Comparison of ENCODE assay signal across 10 cellular contexts in genomic region chr10:32379950-32380547, GRCh38. TPM values are rescaled to one million over a fixed set of nuclear protein-coding genes. Genes with fewer than 3 reads are reported as not detected.
DNase-seq lines count a peak whose midpoint lies in the region; ATAC-seq, FAIRE-seq and TF ChIP-seq lines count a peak whose summit lies in the region.
"Had no signal": no experiment of that assay in that cellular context is flagged by ENCODE, and none has a peak within 500 bp of the region (broad histone marks: within the 10 kb centered on the region; RNA-seq: fewer than 3 reads in every experiment).

No MANE protein-coding gene starts in this region.

- no peaks in the 10 kb centered on the region for H3K27me3 Mint-ChIP-seq in CD4-positive, CD25-positive, alpha-beta regulatory T cell
- H3K27me3 Mint-ChIP-seq in natural killer cell treated with Interleukin-12 subunit alpha and Interleukin-12 subunit beta and Interleukin-15 and Interleukin-18, amount 100 ng/mL, for 72 hours = no peaks in the 10 kb centered on the region

- TF ChIP-seq POLR2A in breast epithelium (IDR thresholded peaks at IDR 0.05) = no peak

- H3K36me3 ChIP-seq in CD4-positive, CD25-positive, alpha-beta regulatory T cell (ENCODE audit: control insufficient read depth, insufficient read depth, low read length) = no peaks in the 10 kb centered on the region
- H3K36me3 ChIP-seq in HUES64 (ENCODE audit: insufficient read depth, low read length) (no peaks in the 10 kb centered on the region), breast epithelium (no peaks in the 10 kb centered on the region)
- no peaks in the 10 kb centered on the region for H3K36me3 ChIP-seq in effector memory CD4-positive, alpha-beta T cell (ENCODE audit: control insufficient read depth, insufficient read depth, low read length)

- no peaks in the 10 kb centered on the region for H3K36me3 Mint-ChIP-seq in CD4-positive, CD25-positive, alpha-beta regulatory T cell
- no peaks in the 10 kb centered on the region for H3K36me3 Mint-ChIP-seq in natural killer cell treated with Interleukin-12 subunit alpha and Interleukin-12 subunit beta and Interleukin-15 and Interleukin-18, amount 100 ng/mL, for 72 hours

- no peak overlapping the region for H3K27ac Mint-ChIP-seq in CD4-positive, CD25-positive, alpha-beta regulatory T cell
- H3K27ac Mint-ChIP-seq in natural killer cell treated with Interleukin-12 subunit alpha and Interleukin-12 subunit beta and Interleukin-15 and Interleukin-18, amount 100 ng/mL, for 72 hours = no peak overlapping the region

- no peak for TF ChIP-seq CTCF in omental fat pad (IDR thresholded peaks at IDR 0.05)
- TF ChIP-seq CTCF in breast epithelium (IDR thresholded peaks at IDR 0.05) = no peak

- intact Hi-C loops in breast epithelium (cut with DNase I; ENCODE audit: low total_unique reads) = no loop called here

- H3K9me3 Mint-ChIP-seq in CD4-positive, CD25-positive, alpha-beta regulatory T cell = peaks cover 0 to 2% (median 0%) of the 10 kb centered on the region in 7 donors
- no peaks in the 10 kb centered on the region for H3K9me3 Mint-ChIP-seq in natural killer cell treated with Interleukin-12 subunit alpha and Interleukin-12 subunit beta and Interleukin-15 and Interleukin-18, amount 100 ng/mL, for 72 hours

- no peak for ATAC-seq in CD4-positive, CD25-positive, alpha-beta regulatory T cell (ENCODE audit: low read depth in 2 of 2)
- peak; percentile 21 for ATAC-seq in omental fat pad (ENCODE audit: low FRiP score)
- ATAC-seq in natural killer cell treated with Interleukin-12 subunit alpha and Interleukin-12 subunit beta and Interleukin-15 and Interleukin-18, amount 100 ng/mL, for 72 hours = no peak

- FAIRE-seq in frontal cortex (lab: Jason Lieb, UNC) = no peak

- peaks cover 21% of the 10 kb centered on the region for H3K4me1 ChIP-seq in CD4-positive, CD25-positive, alpha-beta regulatory T cell (ENCODE audit: control insufficient read depth, insufficient read depth, low read length, poor library complexity, severe bottlenecking)
- peaks cover 19% of the 10 kb centered on the region for H3K4me1 ChIP-seq in HUES64 (ENCODE audit: insufficient read depth, low read length)
- no peaks in the 10 kb centered on the region for H3K4me1 ChIP-seq in effector memory CD4-positive, alpha-beta T cell (ENCODE audit: control insufficient read depth, insufficient read depth, low read length, poor library complexity, severe bottlenecking)
- no peaks in the 10 kb centered on the region for H3K4me1 ChIP-seq in breast epithelium

- 77% methylated on average over 7 of the region's 7 CpGs for WGBS in HUES64

- DNase-seq in CD4-positive, CD25-positive, alpha-beta regulatory T cell = no peak
- DNase-seq in effector memory CD4-positive, alpha-beta T cell = no peak
- DNase-seq in omental fat pad (ENCODE audit: low spot score) = no peak
- DNase-seq in NCI-H1436 treated with DMSO at 0.1 percent for 48 hours (lab: John Stamatoyannopoulos, UW) = no peak
- no peak for DNase-seq in frontal cortex (ENCODE audit: low spot score in 2 of 2)
- no peak for DNase-seq in breast epithelium (ENCODE audit: low spot score in 2 of 2)
- DNase-seq in natural killer cell treated with Interleukin-12 subunit alpha and Interleukin-12 subunit beta and Interleukin-15 and Interleukin-18, amount 100 ng/mL, for 72 hours (ENCODE audit: low spot score) = no peak
- DNase-seq: cerebellar nuclear complex, occipital lobe had no signal

- H3K4me1 Mint-ChIP-seq in CD4-positive, CD25-positive, alpha-beta regulatory T cell = peaks cover 0 to 6% (median 5%) of the 10 kb centered on the region in 4 donors
- peaks cover 11 to 26% of the 10 kb centered on the region in 2 donors for H3K4me1 Mint-ChIP-seq in natural killer cell treated with Interleukin-12 subunit alpha and Interleukin-12 subunit beta and Interleukin-15 and Interleukin-18, amount 100 ng/mL, for 72 hours (ENCODE audit: low read depth in 2 of 2)

- no peak overlapping the region for H3K4me3 Mint-ChIP-seq in CD4-positive, CD25-positive, alpha-beta regulatory T cell
- no peak overlapping the region for H3K4me3 Mint-ChIP-seq in natural killer cell treated with Interleukin-12 subunit alpha and Interleukin-12 subunit beta and Interleukin-15 and Interleukin-18, amount 100 ng/mL, for 72 hours

- H3K9ac ChIP-seq in HUES64 (ENCODE audit: low read depth, low read length) = peak overlapping the region; percentile 84; the same call in 1 of the 2 replicates

- peak overlapping the region; percentile 95 for H3K4me3 ChIP-seq in CD4-positive, CD25-positive, alpha-beta regulatory T cell (ENCODE audit: low read depth, low read length)
- peak overlapping the region; percentile 98 for H3K4me3 ChIP-seq in HUES64 (ENCODE audit: low read length)
- H3K4me3 ChIP-seq in effector memory CD4-positive, alpha-beta T cell (ENCODE audit: insufficient read depth, low read depth, low read length, poor library complexity, severe bottlenecking) = peak overlapping the region; percentile 86
- H3K4me3 ChIP-seq in breast epithelium = peak overlapping the region in 1 of 3 donors; percentile 73

- H3K27ac ChIP-seq in CD4-positive, CD25-positive, alpha-beta regulatory T cell (ENCODE audit: insufficient read depth, low read length, poor library complexity, severe bottlenecking) = peak overlapping the region; percentile 89
- H3K27ac ChIP-seq in HUES64 (ENCODE audit: low read depth, low read length) (peak overlapping the region; percentile 82; the same call in 1 of the 2 replicates), breast epithelium (peak overlapping the region in 1 of 2 donors; percentile 85)
- H3K27ac ChIP-seq in effector memory CD4-positive, alpha-beta T cell (ENCODE audit: insufficient read depth, low read length, poor library complexity, severe bottlenecking) = peak overlapping the region; percentile 88

- H3K9me3 ChIP-seq in CD4-positive, CD25-positive, alpha-beta regulatory T cell (ENCODE audit: control insufficient read depth in 2 of 2, low read length in 2 of 2) = no peaks in the 10 kb centered on the region
- H3K9me3 ChIP-seq in HUES64 (ENCODE audit: insufficient read depth, low read depth, low read length) = no peaks in the 10 kb centered on the region
- no peaks in the 10 kb centered on the region for H3K9me3 ChIP-seq in effector memory CD4-positive, alpha-beta T cell (ENCODE audit: control insufficient read depth, low read length)
- no peaks in the 10 kb centered on the region for H3K9me3 ChIP-seq in breast epithelium

- H3K27me3 ChIP-seq in CD4-positive, CD25-positive, alpha-beta regulatory T cell (ENCODE audit: control insufficient read depth, insufficient read depth, low read length) = no peaks in the 10 kb centered on the region
- no peaks in the 10 kb centered on the region for H3K27me3 ChIP-seq in HUES64 (ENCODE audit: insufficient read depth, low read length)
- H3K27me3 ChIP-seq in effector memory CD4-positive, alpha-beta T cell (replicated peaks; ENCODE audit: control insufficient read depth, insufficient read depth, low read length, poor library complexity, severe bottlenecking) = no peaks in the 10 kb centered on the region
- no peaks in the 10 kb centered on the region for H3K27me3 ChIP-seq in breast epithelium

RNA-seq across cellular contexts. Expression of gene EPC1, which starts 33.1 kb away (rescaled TPM):
- 218 TPM for total RNA-seq in CD4-positive, CD25-positive, alpha-beta regulatory T cell
- polyA plus RNA-seq in CD4-positive, CD25-positive, alpha-beta regulatory T cell = 10 to 100 TPM; 46.6 to 64.4 (median 56.8) TPM
- polyA plus RNA-seq in HUES64 (2013, experiment 1 of 2) = 21.2 TPM
- polyA plus RNA-seq in HUES64 (2013, experiment 2 of 2) = 18.6 TPM
- total RNA-seq in omental fat pad (10 to 100 TPM; 30.5 to 68.7 (median 34.5) TPM), frontal cortex (94.2 TPM), breast epithelium (10 to 100 TPM; 49.4 to 78.7 (median 60.0) TPM)
- 10 to 100 TPM; 43.4 to 45.9 TPM for total RNA-seq in natural killer cell treated with Interleukin-12 subunit alpha and Interleukin-12 subunit beta and Interleukin-15 and Interleukin-18, amount 100 ng/mL, for 72 hours
